Comparison of ENCODE assay signal across 9 cellular contexts in genomic region chr14:96037891-96038557, GRCh38. TPM values are rescaled to one million over a fixed set of nuclear protein-coding genes. Genes with fewer than 3 reads are reported as not detected.
DNase-seq lines count a peak whose midpoint lies in the region; ATAC-seq and TF ChIP-seq lines count a peak whose summit lies in the region.
"Had no signal": no experiment of that assay in that cellular context is flagged by ENCODE, and none has a peak within 500 bp of the region (broad histone marks: within the 10 kb centered on the region; RNA-seq: fewer than 3 reads in every experiment).

No MANE protein-coding gene starts in this region.

- no peak for ATAC-seq in GM19395 (IDR thresholded peaks at IDR 0.05; ENCODE audit: unreplicated experiment)

- DNase-seq in DMS 273 (lab: John Stamatoyannopoulos, UW; ENCODE audit: unreplicated experiment) (peak; percentile 72), NCI-H526 treated with DMSO at 0.1 percent for 48 hours (lab: John Stamatoyannopoulos, UW) (peak; percentile 7), fibroblast of the aortic adventitia (ENCODE audit: low read depth) (peak; percentile 76), progenitor cell of endocrine pancreas (ENCODE audit: low spot score, unreplicated experiment) (no peak), MV-4-11 (lab: John Stamatoyannopoulos, UW) (no peak), ACHN (no peak)
- no peak for DNase-seq in stimulated activated CD4-positive, alpha-beta T cell treated with anti-CD3 and anti-CD28 coated beads, Interleukin-2, amount 100 ng/mL, for 48 hours
- DNase-seq: NCI-H2227 treated with DMSO at 0.1 percent for 48 hours had no signal

- in situ Hi-C loops in ACHN (cut with HindIII; ENCODE audit: low pct_ligation_motif_present, low pct_unique_long_range_greater_than_20kb, low sequenced_read_pairs), result no loop called here

- no peaks in the 10 kb centered on the region for H3K9me3 Mint-ChIP-seq in progenitor cell of endocrine pancreas (ENCODE audit: low read depth)

- H3K4me3 Mint-ChIP-seq in progenitor cell of endocrine pancreas (ENCODE audit: low read depth), result peak overlapping the region; percentile 79

- no peak overlapping the region for H3K27ac Mint-ChIP-seq in progenitor cell of endocrine pancreas

- H3K4me1 Mint-ChIP-seq in progenitor cell of endocrine pancreas (ENCODE audit: low read depth), result peaks cover 7% of the 10 kb centered on the region

- peaks cover 2% of the 10 kb centered on the region for H3K36me3 Mint-ChIP-seq in progenitor cell of endocrine pancreas (ENCODE audit: insufficient read depth)

- TF ChIP-seq CTCF in fibroblast of the aortic adventitia (IDR thresholded peaks at IDR 0.05; ENCODE audit: insufficient read depth, low read length) (no peak), progenitor cell of endocrine pancreas (IDR thresholded peaks at IDR 0.05; ENCODE audit: unreplicated experiment) (no peak)

- peak overlapping the region; percentile 9 for H3K4me3 ChIP-seq in fibroblast of the aortic adventitia (ENCODE audit: low read depth, low read length)

- peaks cover 28% of the 10 kb centered on the region for H3K27me3 Mint-ChIP-seq in progenitor cell of endocrine pancreas

RNA-seq across cellular contexts. Expression of gene C14orf132, which starts 1.1 kb away (rescaled TPM):
- total RNA-seq in fibroblast of the aortic adventitia (ENCODE audit: low replicate concordance), result 25.5 and 32.6 TPM in 2 replicates
- 49.6 and 58.3 TPM in 2 replicates for total RNA-seq in progenitor cell of endocrine pancreas

Comparison
In these comparisons a context has a peak if more than half of its experiments do, and no peak if none do; other contexts are left out.
1. DNase-seq: peak in DMS 273 (single experiment), NCI-H526 treated with DMSO at 0.1 percent for 48 hours (single experiment) and fibroblast of the aortic adventitia (single experiment); none in progenitor cell of endocrine pancreas (single experiment), stimulated activated CD4-positive, alpha-beta T cell treated with anti-CD3 and anti-CD28 coated beads, Interleukin-2, amount 100 ng/mL, for 48 hours (0 of 2), MV-4-11 (single experiment) and ACHN (single experiment).